Comparison of ENCODE assay signal across 2 cellular contexts in the genomic region with DNA sequence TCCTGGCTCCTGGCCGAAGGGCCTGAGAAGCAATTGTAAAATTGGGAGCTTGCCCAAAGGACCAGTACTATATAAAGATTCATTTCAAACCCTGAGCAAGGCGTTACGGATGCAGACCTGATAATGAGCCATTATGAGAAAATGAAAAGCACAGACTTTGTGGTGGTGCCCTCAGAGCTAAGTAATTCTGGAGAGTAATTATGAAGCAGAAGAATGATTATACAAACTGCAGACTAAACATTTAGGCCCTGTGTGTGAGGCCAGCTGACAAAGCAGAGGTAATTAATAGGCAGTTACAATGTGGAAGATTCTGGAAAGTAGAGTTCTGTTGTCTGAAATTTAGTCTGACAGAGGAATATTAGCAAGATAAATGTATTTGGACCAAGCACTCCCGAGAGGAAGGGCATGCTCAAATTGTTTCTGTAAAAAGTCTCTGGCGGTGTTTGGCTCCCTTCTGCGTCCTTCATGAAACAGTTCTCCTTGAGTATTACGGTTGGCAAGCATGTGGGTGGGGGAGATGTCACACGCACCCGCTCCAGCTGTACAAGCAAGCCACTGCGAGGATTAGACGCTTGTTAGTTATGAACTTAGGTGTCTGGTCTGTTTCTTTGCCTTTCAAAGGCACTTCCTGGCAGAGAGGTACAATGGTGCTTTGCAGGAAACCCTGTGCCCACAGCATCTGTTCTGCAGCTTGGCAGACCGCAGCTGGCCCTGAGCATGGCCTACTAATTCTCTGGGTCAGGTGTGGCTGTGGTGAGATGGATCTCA.
TF ChIP-seq lines count a peak whose summit lies in the region.

No MANE protein-coding gene starts in this region.

TF ChIP-seq in SK-N-SH treated with all-trans-retinoic acid at 6 μM for 48 hours, 23 proteins besides CTCF, POLR2A, EP300 and RAD21 (continues in another document):
- TF ChIP-seq, protein P1, sequence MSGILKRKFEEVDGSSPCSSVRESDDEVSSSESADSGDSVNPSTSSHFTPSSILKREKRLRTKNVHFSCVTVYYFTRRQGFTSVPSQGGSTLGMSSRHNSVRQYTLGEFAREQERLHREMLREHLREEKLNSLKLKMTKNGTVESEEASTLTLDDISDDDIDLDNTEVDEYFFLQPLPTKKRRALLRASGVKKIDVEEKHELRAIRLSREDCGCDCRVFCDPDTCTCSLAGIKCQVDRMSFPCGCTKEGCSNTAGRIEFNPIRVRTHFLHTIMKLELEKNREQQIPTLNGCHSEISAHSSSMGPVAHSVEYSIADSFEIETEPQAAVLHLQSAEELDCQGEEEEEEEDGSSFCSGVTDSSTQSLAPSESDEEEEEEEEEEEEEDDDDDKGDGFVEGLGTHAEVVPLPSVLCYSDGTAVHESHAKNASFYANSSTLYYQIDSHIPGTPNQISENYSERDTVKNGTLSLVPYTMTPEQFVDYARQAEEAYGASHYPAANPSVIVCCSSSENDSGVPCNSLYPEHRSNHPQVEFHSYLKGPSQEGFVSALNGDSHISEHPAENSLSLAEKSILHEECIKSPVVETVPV (CRISPR knock-in tag; IDR thresholded peaks at IDR 0.05), result no peak
- TF ChIP-seq ESRRG (CRISPR knock-in tag; IDR thresholded peaks at IDR 0.05), result no peak
- no peak for TF ChIP-seq BACH2 (CRISPR knock-in tag; IDR thresholded peaks at IDR 0.05; ENCODE audit: borderline replicate concordance)
- TF ChIP-seq CSDC2 (CRISPR knock-in tag; IDR thresholded peaks at IDR 0.05), result no peak
- TF ChIP-seq, protein P2, sequence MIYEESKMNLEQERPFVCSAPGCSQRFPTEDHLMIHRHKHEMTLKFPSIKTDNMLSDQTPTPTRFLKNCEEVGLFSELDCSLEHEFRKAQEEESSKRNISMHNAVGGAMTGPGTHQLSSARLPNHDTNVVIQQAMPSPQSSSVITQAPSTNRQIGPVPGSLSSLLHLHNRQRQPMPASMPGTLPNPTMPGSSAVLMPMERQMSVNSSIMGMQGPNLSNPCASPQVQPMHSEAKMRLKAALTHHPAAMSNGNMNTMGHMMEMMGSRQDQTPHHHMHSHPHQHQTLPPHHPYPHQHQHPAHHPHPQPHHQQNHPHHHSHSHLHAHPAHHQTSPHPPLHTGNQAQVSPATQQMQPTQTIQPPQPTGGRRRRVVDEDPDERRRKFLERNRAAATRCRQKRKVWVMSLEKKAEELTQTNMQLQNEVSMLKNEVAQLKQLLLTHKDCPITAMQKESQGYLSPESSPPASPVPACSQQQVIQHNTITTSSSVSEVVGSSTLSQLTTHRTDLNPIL (CRISPR knock-in tag; IDR thresholded peaks at IDR 0.05; ENCODE audit: low read depth), result no peak
- TF ChIP-seq, protein P3, sequence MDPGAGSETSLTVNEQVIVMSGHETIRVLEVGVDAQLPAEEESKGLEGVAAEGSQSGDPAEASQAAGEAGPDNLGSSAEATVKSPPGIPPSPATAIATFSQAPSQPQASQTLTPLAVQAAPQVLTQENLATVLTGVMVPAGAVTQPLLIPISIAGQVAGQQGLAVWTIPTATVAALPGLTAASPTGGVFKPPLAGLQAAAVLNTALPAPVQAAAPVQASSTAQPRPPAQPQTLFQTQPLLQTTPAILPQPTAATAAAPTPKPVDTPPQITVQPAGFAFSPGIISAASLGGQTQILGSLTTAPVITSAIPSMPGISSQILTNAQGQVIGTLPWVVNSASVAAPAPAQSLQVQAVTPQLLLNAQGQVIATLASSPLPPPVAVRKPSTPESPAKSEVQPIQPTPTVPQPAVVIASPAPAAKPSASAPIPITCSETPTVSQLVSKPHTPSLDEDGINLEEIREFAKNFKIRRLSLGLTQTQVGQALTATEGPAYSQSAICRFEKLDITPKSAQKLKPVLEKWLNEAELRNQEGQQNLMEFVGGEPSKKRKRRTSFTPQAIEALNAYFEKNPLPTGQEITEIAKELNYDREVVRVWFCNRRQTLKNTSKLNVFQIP (CRISPR knock-in tag; IDR thresholded peaks at IDR 0.05; ENCODE audit: borderline replicate concordance, low read depth), result no peak
- TF ChIP-seq GLIS3 (CRISPR knock-in tag; IDR thresholded peaks at IDR 0.05), result no peak
- TF ChIP-seq ARNTL (CRISPR knock-in tag; IDR thresholded peaks at IDR 0.05; ENCODE audit: borderline replicate concordance, low read depth), result no peak
- no peak for TF ChIP-seq PPARA (CRISPR knock-in tag; IDR thresholded peaks at IDR 0.05; ENCODE audit: borderline replicate concordance)
- no peak for TF ChIP-seq ZNF8 (CRISPR knock-in tag; IDR thresholded peaks at IDR 0.05)
- TF ChIP-seq ZNF70 (CRISPR knock-in tag; IDR thresholded peaks at IDR 0.05), result no peak
- TF ChIP-seq, protein P4, sequence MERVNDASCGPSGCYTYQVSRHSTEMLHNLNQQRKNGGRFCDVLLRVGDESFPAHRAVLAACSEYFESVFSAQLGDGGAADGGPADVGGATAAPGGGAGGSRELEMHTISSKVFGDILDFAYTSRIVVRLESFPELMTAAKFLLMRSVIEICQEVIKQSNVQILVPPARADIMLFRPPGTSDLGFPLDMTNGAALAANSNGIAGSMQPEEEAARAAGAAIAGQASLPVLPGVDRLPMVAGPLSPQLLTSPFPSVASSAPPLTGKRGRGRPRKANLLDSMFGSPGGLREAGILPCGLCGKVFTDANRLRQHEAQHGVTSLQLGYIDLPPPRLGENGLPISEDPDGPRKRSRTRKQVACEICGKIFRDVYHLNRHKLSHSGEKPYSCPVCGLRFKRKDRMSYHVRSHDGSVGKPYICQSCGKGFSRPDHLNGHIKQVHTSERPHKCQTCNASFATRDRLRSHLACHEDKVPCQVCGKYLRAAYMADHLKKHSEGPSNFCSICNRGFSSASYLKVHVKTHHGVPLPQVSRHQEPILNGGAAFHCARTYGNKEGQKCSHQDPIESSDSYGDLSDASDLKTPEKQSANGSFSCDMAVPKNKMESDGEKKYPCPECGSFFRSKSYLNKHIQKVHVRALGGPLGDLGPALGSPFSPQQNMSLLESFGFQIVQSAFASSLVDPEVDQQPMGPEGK (CRISPR knock-in tag; IDR thresholded peaks at IDR 0.05; ENCODE audit: borderline replicate concordance), result no peak
- no peak for TF ChIP-seq ZFP3 (CRISPR knock-in tag; IDR thresholded peaks at IDR 0.05)
- TF ChIP-seq SNAI2 (CRISPR knock-in tag; IDR thresholded peaks at IDR 0.05), result 0 out of 2 replicates have a peak, but pooled peaks have one; percentile 6
- no peak for TF ChIP-seq TOX (CRISPR knock-in tag; IDR thresholded peaks at IDR 0.05; ENCODE audit: borderline replicate concordance)
- TF ChIP-seq ZC3H10 (CRISPR knock-in tag; IDR thresholded peaks at IDR 0.05), result no peak
- TF ChIP-seq ZNF565 (CRISPR knock-in tag; conservative IDR thresholded peaks at IDR 0.05; ENCODE audit: low read depth), result peak; percentile 97
- peak; percentile 40 for TF ChIP-seq TCF4 (CRISPR knock-in tag; IDR thresholded peaks at IDR 0.05; ENCODE audit: borderline replicate concordance)
- no peak for TF ChIP-seq ZFP30 (CRISPR knock-in tag; IDR thresholded peaks at IDR 0.05)
- no peak for TF ChIP-seq RARB (CRISPR knock-in tag; IDR thresholded peaks at IDR 0.05)
- TF ChIP-seq ISL1 (CRISPR knock-in tag; IDR thresholded peaks at IDR 0.05), result peak; percentile 26; the same call in 1 of the 2 replicates
- no peak for TF ChIP-seq OSR1 (CRISPR knock-in tag; IDR thresholded peaks at IDR 0.05)

TF ChIP-seq in GM12878, 131 proteins besides CTCF, POLR2A, EP300 and RAD21 (continued from another document and continues in another):
- TF ChIP-seq LARP7 (IDR thresholded peaks at IDR 0.05), result 0 out of 2 replicates have a peak, but pooled peaks have one; percentile 26
- TF ChIP-seq CBX3 (IDR thresholded peaks at IDR 0.05; ENCODE audit: borderline replicate concordance, low read depth), result no peak
- TF ChIP-seq ESRRA (IDR thresholded peaks at IDR 0.05; ENCODE audit: low read length), result no peak
- peak; percentile 56; the same call in 1 of the 2 replicates for TF ChIP-seq TCF12 (IDR thresholded peaks at IDR 0.05; ENCODE audit: low read depth, low read length)
- TF ChIP-seq, protein P5, sequence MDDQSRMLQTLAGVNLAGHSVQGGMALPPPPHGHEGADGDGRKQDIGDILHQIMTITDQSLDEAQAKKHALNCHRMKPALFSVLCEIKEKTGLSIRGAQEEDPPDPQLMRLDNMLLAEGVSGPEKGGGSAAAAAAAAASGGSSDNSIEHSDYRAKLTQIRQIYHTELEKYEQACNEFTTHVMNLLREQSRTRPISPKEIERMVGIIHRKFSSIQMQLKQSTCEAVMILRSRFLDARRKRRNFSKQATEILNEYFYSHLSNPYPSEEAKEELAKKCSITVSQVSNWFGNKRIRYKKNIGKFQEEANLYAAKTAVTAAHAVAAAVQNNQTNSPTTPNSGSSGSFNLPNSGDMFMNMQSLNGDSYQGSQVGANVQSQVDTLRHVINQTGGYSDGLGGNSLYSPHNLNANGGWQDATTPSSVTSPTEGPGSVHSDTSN (IDR thresholded peaks at IDR 0.05; ENCODE audit: insufficient replicate concordance, low read depth, low read length), result peak; percentile 55
- TF ChIP-seq PAX5 (IDR thresholded peaks at IDR 0.05; ENCODE audit: borderline replicate concordance, low read depth, low read length), result no peak; the same call in 1 of the 2 replicates
- TF ChIP-seq CREM (IDR thresholded peaks at IDR 0.05; ENCODE audit: low read depth), result no peak
- TF ChIP-seq, protein P6, sequence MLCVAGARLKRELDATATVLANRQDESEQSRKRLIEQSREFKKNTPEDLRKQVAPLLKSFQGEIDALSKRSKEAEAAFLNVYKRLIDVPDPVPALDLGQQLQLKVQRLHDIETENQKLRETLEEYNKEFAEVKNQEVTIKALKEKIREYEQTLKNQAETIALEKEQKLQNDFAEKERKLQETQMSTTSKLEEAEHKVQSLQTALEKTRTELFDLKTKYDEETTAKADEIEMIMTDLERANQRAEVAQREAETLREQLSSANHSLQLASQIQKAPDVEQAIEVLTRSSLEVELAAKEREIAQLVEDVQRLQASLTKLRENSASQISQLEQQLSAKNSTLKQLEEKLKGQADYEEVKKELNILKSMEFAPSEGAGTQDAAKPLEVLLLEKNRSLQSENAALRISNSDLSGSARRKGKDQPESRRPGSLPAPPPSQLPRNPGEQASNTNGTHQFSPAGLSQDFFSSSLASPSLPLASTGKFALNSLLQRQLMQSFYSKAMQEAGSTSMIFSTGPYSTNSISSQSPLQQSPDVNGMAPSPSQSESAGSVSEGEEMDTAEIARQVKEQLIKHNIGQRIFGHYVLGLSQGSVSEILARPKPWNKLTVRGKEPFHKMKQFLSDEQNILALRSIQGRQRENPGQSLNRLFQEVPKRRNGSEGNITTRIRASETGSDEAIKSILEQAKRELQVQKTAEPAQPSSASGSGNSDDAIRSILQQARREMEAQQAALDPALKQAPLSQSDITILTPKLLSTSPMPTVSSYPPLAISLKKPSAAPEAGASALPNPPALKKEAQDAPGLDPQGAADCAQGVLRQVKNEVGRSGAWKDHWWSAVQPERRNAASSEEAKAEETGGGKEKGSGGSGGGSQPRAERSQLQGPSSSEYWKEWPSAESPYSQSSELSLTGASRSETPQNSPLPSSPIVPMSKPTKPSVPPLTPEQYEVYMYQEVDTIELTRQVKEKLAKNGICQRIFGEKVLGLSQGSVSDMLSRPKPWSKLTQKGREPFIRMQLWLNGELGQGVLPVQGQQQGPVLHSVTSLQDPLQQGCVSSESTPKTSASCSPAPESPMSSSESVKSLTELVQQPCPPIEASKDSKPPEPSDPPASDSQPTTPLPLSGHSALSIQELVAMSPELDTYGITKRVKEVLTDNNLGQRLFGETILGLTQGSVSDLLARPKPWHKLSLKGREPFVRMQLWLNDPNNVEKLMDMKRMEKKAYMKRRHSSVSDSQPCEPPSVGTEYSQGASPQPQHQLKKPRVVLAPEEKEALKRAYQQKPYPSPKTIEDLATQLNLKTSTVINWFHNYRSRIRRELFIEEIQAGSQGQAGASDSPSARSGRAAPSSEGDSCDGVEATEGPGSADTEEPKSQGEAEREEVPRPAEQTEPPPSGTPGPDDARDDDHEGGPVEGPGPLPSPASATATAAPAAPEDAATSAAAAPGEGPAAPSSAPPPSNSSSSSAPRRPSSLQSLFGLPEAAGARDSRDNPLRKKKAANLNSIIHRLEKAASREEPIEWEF (IDR thresholded peaks at IDR 0.05; ENCODE audit: insufficient replicate concordance, low read depth, low read length), result no peak
- TF ChIP-seq POLR2AphosphoS2 (IDR thresholded peaks at IDR 0.05; ENCODE audit: low read depth, low read length), result 0 out of 2 replicates have a peak, but pooled peaks have one; percentile 31
- TF ChIP-seq BMI1 (IDR thresholded peaks at IDR 0.05; ENCODE audit: borderline replicate concordance), result no peak
- TF ChIP-seq, protein P7, sequence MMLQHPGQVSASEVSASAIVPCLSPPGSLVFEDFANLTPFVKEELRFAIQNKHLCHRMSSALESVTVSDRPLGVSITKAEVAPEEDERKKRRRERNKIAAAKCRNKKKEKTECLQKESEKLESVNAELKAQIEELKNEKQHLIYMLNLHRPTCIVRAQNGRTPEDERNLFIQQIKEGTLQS (IDR thresholded peaks at IDR 0.05; ENCODE audit: borderline replicate concordance, extremely low read depth, low read depth, low read length), result no peak
- TF ChIP-seq HDAC6 (IDR thresholded peaks at IDR 0.05; ENCODE audit: unreplicated experiment), result no peak
- TF ChIP-seq CHD2 (IDR thresholded peaks at IDR 0.05; ENCODE audit: borderline replicate concordance, low read depth, low read length), result no peak
- TF ChIP-seq, protein P8, sequence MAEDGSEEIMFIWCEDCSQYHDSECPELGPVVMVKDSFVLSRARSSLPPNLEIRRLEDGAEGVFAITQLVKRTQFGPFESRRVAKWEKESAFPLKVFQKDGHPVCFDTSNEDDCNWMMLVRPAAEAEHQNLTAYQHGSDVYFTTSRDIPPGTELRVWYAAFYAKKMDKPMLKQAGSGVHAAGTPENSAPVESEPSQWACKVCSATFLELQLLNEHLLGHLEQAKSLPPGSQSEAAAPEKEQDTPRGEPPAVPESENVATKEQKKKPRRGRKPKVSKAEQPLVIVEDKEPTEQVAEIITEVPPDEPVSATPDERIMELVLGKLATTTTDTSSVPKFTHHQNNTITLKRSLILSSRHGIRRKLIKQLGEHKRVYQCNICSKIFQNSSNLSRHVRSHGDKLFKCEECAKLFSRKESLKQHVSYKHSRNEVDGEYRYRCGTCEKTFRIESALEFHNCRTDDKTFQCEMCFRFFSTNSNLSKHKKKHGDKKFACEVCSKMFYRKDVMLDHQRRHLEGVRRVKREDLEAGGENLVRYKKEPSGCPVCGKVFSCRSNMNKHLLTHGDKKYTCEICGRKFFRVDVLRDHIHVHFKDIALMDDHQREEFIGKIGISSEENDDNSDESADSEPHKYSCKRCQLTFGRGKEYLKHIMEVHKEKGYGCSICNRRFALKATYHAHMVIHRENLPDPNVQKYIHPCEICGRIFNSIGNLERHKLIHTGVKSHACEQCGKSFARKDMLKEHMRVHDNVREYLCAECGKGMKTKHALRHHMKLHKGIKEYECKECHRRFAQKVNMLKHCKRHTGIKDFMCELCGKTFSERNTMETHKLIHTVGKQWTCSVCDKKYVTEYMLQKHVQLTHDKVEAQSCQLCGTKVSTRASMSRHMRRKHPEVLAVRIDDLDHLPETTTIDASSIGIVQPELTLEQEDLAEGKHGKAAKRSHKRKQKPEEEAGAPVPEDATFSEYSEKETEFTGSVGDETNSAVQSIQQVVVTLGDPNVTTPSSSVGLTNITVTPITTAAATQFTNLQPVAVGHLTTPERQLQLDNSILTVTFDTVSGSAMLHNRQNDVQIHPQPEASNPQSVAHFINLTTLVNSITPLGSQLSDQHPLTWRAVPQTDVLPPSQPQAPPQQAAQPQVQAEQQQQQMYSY (CRISPR knock-in tag; IDR thresholded peaks at IDR 0.05), result no peak
